In the genomic region with DNA sequence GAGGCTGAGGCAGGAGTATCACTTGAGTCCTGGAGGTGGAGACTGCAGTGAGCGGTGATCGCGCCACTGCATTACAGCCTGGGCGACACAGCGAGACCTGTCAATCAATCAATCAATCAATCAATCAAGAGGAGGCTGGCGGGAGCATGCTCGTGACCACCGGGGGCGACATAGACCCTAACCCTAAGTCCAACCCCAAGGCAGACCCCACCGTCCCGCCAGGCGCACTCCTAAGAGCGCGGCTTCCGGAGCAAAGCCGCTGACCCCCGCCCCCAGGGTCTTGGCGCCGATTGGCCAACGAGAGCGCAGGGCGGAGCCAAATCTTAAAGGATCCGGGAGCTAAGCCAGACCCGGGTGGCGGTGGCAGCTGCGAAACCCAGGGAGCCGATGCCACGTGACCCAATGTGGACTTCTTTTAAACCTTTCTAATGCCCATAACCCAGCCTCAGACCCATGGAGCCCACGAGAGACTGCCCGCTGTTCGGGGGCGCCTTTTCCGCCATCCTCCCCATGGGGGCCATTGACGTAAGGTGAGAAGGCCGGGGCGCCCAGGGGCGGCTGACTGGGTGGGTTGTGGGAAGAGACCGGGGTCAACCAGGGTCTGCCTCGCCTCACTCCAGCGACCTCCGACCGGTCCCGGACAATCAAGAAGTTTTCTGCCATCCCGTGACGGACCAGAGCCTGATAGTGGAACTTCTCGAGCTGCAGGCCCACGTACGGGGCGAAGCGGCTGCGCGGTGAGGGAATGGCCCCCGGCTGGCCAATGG, we compare ENCODE assay signal across 8 cellular contexts. TPM values are rescaled to one million over a fixed set of nuclear protein-coding genes. Genes with fewer than 3 reads are reported as not detected.
A peak's percentile ranks its signal among the peaks of the same experiment; 100 is the strongest.
DNase-seq lines count a peak whose midpoint lies in the region; ATAC-seq and TF ChIP-seq lines count a peak whose summit lies in the region.

A gene with protein sequence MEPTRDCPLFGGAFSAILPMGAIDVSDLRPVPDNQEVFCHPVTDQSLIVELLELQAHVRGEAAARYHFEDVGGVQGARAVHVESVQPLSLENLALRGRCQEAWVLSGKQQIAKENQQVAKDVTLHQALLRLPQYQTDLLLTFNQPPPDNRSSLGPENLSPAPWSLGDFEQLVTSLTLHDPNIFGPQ (plus strand): TSS at position 335 of the 767 bp plus-strand sequence. CDS start 119 bp downstream, at position 454.

- DNase-seq in AG04450 (ENCODE audit: low read depth, low spot score) (no peak), NCI-H446 treated with DMSO at 0.1 percent for 48 hours (lab: John Stamatoyannopoulos, UW) (peak; percentile 79)
- peak; percentile 75 to 76 for DNase-seq in activated CD4-positive, alpha-beta T cell treated with anti-CD3 and anti-CD28 coated beads for 4 hours
- DNase-seq in stimulated activated CD4-positive, alpha-beta T cell treated with anti-CD3 and anti-CD28 coated beads, Interleukin-1b, Interleukin-23, amount 100 ng/mL, for 24 hours (ENCODE audit: low read depth in 4 of 4, low spot score in 1 of 4): peak; percentile 67 to 87 (median 73)

- CTCF ChIA-PET in AG04450 (lab: Charles Lee): interaction anchor here (0.6 kb wide), 1 partner anchor 9 kb away, joined by 5 read pairs; no protein-coding TSS in a partner anchor

- peak within 1 kb of the TSS; percentile 87 for H3K27ac ChIP-seq in AG04450 (ENCODE audit: low read depth, low read length)
- peak within 1 kb of the TSS; percentile 95 for H3K27ac ChIP-seq in cingulate gyrus (ENCODE audit: low read depth, low read length)
- peak within 1 kb of the TSS; percentile 93 for H3K27ac ChIP-seq in layer of hippocampus (ENCODE audit: low read depth, low read length)

- TF ChIP-seq CTCF in AG04450 (IDR thresholded peaks at IDR 0.05; ENCODE audit: low read depth, low read length): no peak

- ATAC-seq in GM18868 (IDR thresholded peaks at IDR 0.05; ENCODE audit: unreplicated experiment): peak; percentile 86
- peak; percentile 83 for ATAC-seq in HG03175 (IDR thresholded peaks at IDR 0.05; ENCODE audit: unreplicated experiment)

- POLR2A ChIA-PET in AG04450 (lab: Yijun Ruan, JAX): interaction anchor here (0.7 to 1.0 kb wide), 3 partner anchors 12 to 66 kb away, joined by 4 to 11 read pairs (median 6); a partner anchor contains a TSS

- no peaks in the 10 kb centered on the region for H3K27me3 ChIP-seq in AG04450 (ENCODE audit: control insufficient read depth, insufficient read depth, low read length)
- no peaks in the 10 kb centered on the region for H3K27me3 ChIP-seq in layer of hippocampus (ENCODE audit: control insufficient read depth, insufficient read depth, low read length)

- H3K4me3 ChIP-seq in AG04450 (ENCODE audit: low read depth, low read length): peak within 1 kb of the TSS; percentile 84

- H3K9me3 ChIP-seq in AG04450 (ENCODE audit: control insufficient read depth, insufficient read depth, low read length): no peaks in the 10 kb centered on the region; the same call in 1 of the 2 replicates

RNA-seq across cellular contexts. Expression of the gene that starts here (rescaled TPM):
- 26.4 and 30.8 TPM in 2 replicates for polyA plus RNA-seq in AG04450 (2011; rRNA removed)
- 10.9 and 16.9 TPM in 2 replicates for polyA minus RNA-seq in AG04450 (2011; rRNA and poly(A)+ RNA removed)
